Comparison of ENCODE assay signal across 8 cellular contexts in genomic region chr5:115816226-115817042, GRCh38. TPM values are rescaled to one million over a fixed set of nuclear protein-coding genes. Genes with fewer than 3 reads are reported as not detected.
A peak's percentile ranks its signal among the peaks of the same experiment; 100 is the strongest.
DNase-seq lines count a peak whose midpoint lies in the region; ATAC-seq, FAIRE-seq and TF ChIP-seq lines count a peak whose summit lies in the region.

TSS of gene CDO1 (minus strand) at chr5:115816659. CDS start at chr5:115816397, 262 bp downstream.

- no peaks in the 10 kb centered on the region for H3K36me3 Mint-ChIP-seq in activated naive CD8-positive, alpha-beta T cell treated with anti-CD3 and anti-CD28 coated beads, Interleukin-2, amount 10 ng/mL, durations not matched to agents 7 days and 5 days
- H3K36me3 Mint-ChIP-seq in nephron (ENCODE audit: low read depth): peaks cover 13% of the 10 kb centered on the region

- peaks cover 81% of the 10 kb centered on the region for H3K27me3 Mint-ChIP-seq in activated naive CD8-positive, alpha-beta T cell treated with anti-CD3 and anti-CD28 coated beads, Interleukin-2, amount 10 ng/mL, durations not matched to agents 7 days and 5 days
- peaks cover 21% of the 10 kb centered on the region for H3K27me3 Mint-ChIP-seq in nephron (ENCODE audit: low read depth)

- ATAC-seq in activated naive CD8-positive, alpha-beta T cell treated with anti-CD3 and anti-CD28 coated beads, Interleukin-2, amount 10 ng/mL, durations not matched to agents 7 days and 5 days (ENCODE audit: low read depth): peak; percentile 79

- TF ChIP-seq POLR2A in vagina (IDR thresholded peaks at IDR 0.05): peak in 1 of 2 donors; percentile 30

- no peak for FAIRE-seq in RCC 7860 (lab: Jason Lieb, UNC)

- H3K4me3 ChIP-seq in vagina: peak within 1 kb of the TSS; percentile 49 to 57

- no peak for TF ChIP-seq CTCF in nephron (IDR thresholded peaks at IDR 0.05; ENCODE audit: unreplicated experiment in 3 of 3)
- TF ChIP-seq CTCF in vagina (IDR thresholded peaks at IDR 0.05): no peak

- H3K27me3 ChIP-seq in vagina: no peaks in the 10 kb centered on the region

- peak within 1 kb of the TSS; percentile 79 for H3K4me3 Mint-ChIP-seq in activated naive CD8-positive, alpha-beta T cell treated with anti-CD3 and anti-CD28 coated beads, Interleukin-2, amount 10 ng/mL, durations not matched to agents 7 days and 5 days
- peak within 1 kb of the TSS; percentile 96 for H3K4me3 Mint-ChIP-seq in nephron

- H3K9me3 Mint-ChIP-seq in activated naive CD8-positive, alpha-beta T cell treated with anti-CD3 and anti-CD28 coated beads, Interleukin-2, amount 10 ng/mL, durations not matched to agents 7 days and 5 days: no peaks in the 10 kb centered on the region
- no peaks in the 10 kb centered on the region for H3K9me3 Mint-ChIP-seq in nephron

- POLR2A ChIA-PET in activated naive CD8-positive, alpha-beta T cell treated with anti-CD3 and anti-CD28 coated beads, Interleukin-2, amount 10 ng/mL, durations not matched to agents 7 days and 5 days (lab: Charles Lee): interaction anchor here (0.9 kb wide), 1 partner anchor 24 kb away, joined by 3 read pairs; no protein-coding TSS in a partner anchor

- H3K27ac ChIP-seq in vagina: peak within 1 kb of the TSS; percentile 66

- H3K4me1 Mint-ChIP-seq in activated naive CD8-positive, alpha-beta T cell treated with anti-CD3 and anti-CD28 coated beads, Interleukin-2, amount 10 ng/mL, durations not matched to agents 7 days and 5 days: peaks cover 26% of the 10 kb centered on the region
- H3K4me1 Mint-ChIP-seq in nephron: peaks cover 35% of the 10 kb centered on the region

- H3K36me3 ChIP-seq in vagina: no peaks in the 10 kb centered on the region

- H3K9me3 ChIP-seq in vagina: no peaks in the 10 kb centered on the region

- H3K4me1 ChIP-seq in vagina: peaks cover 18% of the 10 kb centered on the region

- no peak within 1 kb of the TSS for H3K27ac Mint-ChIP-seq in activated naive CD8-positive, alpha-beta T cell treated with anti-CD3 and anti-CD28 coated beads, Interleukin-2, amount 10 ng/mL, durations not matched to agents 7 days and 5 days
- H3K27ac Mint-ChIP-seq in nephron: peak within 1 kb of the TSS; percentile 98 to 99 (median 99)

- DNase-seq in ELF-1 (ENCODE audit: low read depth, low spot score): peak; percentile 75
- peak; percentile 33 for DNase-seq in M059J (ENCODE audit: low read depth)
- DNase-seq in activated naive CD8-positive, alpha-beta T cell treated with anti-CD3 and anti-CD28 coated beads, Interleukin-2, amount 10 ng/mL, durations not matched to agents 7 days and 5 days: peak; percentile 59
- peak; percentile 64 for DNase-seq in globus pallidus (ENCODE audit: low spot score)
- DNase-seq in vagina (ENCODE audit: extremely low spot score in 2 of 2): no peak
- no peak for DNase-seq in RCC 7860 (ENCODE audit: low spot score)
- no peak for DNase-seq in GM19238 (ENCODE audit: insufficient read length, low spot score)

- intact Hi-C loops in vagina (cut with DNase I): no loop called here

RNA-seq across cellular contexts. Expression of gene CDO1, which starts in this region (rescaled TPM):
- 0.05 and 0.74 TPM in 2 replicates for total RNA-seq in M059J (2014; rRNA removed; shearing (Covaris generic))
- total RNA-seq in activated naive CD8-positive, alpha-beta T cell treated with anti-CD3 and anti-CD28 coated beads, Interleukin-2, amount 10 ng/mL, durations not matched to agents 7 days and 5 days: under 1 TPM; 0.36 to 0.54 TPM
- total RNA-seq in vagina: 16.0 TPM

Comparison
In these comparisons a context has a peak if more than half of its experiments do, and no peak if none do; other contexts are left out.
1. Peak in DNase-seq in M059J; RNA of the gene not detected or under 1 TPM.
2. Peak in DNase-seq and ATAC-seq in activated naive CD8-positive, alpha-beta T cell treated with anti-CD3 and anti-CD28 coated beads, Interleukin-2, amount 10 ng/mL, durations not matched to agents 7 days and 5 days; RNA of the gene not detected or under 1 TPM.
3. DNase-seq: peak in ELF-1 (single experiment) and globus pallidus (single experiment); none in vagina (0 of 2), RCC 7860 (single experiment) and GM19238 (single experiment).